2 cellular contexts compared by ENCODE assay signal in the genomic region with DNA sequence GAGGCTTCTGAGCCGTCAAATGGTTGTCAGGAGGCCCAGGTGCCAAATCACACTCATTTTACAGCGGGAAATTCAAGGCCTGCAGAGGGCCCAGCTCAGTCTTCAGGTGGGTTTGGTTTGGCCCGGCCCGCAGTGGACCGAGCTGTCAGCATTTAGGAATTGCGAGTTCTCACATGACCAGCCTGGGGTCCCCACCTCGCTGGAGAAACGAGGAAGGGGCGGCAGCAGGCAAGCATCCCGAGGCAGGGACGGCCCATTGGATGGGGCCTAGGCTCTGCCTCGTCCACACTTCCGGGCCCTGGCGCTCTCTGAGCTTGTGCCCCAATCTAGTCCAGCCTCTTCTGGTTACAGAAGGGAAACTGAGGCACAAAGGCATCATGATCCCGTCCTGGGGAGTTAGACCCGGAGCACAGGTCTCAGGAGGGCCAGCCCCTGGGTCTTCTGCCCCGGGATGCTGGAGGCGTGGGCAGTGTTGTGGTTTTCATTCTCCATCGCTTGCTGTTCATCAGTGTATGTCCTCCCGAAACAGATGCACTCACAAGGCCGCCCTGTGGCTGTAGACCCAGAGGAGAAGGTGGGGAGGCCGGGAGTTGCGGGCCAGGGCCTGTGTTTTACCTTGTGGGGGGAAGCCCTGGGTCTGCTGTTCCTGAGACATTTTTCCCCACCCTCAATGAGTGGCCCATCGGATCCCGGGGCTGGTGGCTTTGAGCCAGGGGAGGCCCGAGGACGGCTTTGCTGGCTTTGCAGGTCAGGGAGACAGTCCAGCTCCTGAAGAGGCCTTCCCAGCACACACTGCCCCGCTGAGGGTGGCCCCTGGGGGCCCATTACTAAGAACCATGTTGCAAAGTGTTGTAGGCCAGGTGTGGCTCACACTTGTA.
TF ChIP-seq lines count a peak whose summit lies in the region.

No MANE protein-coding gene starts in this region.

TF ChIP-seq in SK-N-SH, 30 proteins besides CTCF, POLR2A, EP300 and RAD21 (continued from another document):
- TF ChIP-seq, protein P1, sequence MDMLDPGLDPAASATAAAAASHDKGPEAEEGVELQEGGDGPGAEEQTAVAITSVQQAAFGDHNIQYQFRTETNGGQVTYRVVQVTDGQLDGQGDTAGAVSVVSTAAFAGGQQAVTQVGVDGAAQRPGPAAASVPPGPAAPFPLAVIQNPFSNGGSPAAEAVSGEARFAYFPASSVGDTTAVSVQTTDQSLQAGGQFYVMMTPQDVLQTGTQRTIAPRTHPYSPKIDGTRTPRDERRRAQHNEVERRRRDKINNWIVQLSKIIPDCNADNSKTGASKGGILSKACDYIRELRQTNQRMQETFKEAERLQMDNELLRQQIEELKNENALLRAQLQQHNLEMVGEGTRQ (IDR thresholded peaks at IDR 0.05; ENCODE audit: borderline replicate concordance, low read depth, low read length), result no peak
- TF ChIP-seq RXRA (IDR thresholded peaks at IDR 0.05; ENCODE audit: borderline replicate concordance, low read depth) (no peak), JUND (IDR thresholded peaks at IDR 0.05) (no peak), CHD2 (IDR thresholded peaks at IDR 0.05; ENCODE audit: low read length, partially characterized antibody) (no peak), MXI1 (IDR thresholded peaks at IDR 0.05; ENCODE audit: low read depth, low read length) (no peak), SIN3A (IDR thresholded peaks at IDR 0.05; ENCODE audit: borderline replicate concordance, low read depth, low read length) (no peak), ELF1 (IDR thresholded peaks at IDR 0.05) (no peak), RCOR1 (IDR thresholded peaks at IDR 0.05; ENCODE audit: low read length) (no peak), NFIC (IDR thresholded peaks at IDR 0.05; ENCODE audit: borderline replicate concordance) (no peak)
- TF ChIP-seq, protein P2, sequence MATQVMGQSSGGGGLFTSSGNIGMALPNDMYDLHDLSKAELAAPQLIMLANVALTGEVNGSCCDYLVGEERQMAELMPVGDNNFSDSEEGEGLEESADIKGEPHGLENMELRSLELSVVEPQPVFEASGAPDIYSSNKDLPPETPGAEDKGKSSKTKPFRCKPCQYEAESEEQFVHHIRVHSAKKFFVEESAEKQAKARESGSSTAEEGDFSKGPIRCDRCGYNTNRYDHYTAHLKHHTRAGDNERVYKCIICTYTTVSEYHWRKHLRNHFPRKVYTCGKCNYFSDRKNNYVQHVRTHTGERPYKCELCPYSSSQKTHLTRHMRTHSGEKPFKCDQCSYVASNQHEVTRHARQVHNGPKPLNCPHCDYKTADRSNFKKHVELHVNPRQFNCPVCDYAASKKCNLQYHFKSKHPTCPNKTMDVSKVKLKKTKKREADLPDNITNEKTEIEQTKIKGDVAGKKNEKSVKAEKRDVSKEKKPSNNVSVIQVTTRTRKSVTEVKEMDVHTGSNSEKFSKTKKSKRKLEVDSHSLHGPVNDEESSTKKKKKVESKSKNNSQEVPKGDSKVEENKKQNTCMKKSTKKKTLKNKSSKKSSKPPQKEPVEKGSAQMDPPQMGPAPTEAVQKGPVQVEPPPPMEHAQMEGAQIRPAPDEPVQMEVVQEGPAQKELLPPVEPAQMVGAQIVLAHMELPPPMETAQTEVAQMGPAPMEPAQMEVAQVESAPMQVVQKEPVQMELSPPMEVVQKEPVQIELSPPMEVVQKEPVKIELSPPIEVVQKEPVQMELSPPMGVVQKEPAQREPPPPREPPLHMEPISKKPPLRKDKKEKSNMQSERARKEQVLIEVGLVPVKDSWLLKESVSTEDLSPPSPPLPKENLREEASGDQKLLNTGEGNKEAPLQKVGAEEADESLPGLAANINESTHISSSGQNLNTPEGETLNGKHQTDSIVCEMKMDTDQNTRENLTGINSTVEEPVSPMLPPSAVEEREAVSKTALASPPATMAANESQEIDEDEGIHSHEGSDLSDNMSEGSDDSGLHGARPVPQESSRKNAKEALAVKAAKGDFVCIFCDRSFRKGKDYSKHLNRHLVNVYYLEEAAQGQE (IDR thresholded peaks at IDR 0.05; ENCODE audit: low read depth, low read length), result no peak
- TF ChIP-seq, protein P3, sequence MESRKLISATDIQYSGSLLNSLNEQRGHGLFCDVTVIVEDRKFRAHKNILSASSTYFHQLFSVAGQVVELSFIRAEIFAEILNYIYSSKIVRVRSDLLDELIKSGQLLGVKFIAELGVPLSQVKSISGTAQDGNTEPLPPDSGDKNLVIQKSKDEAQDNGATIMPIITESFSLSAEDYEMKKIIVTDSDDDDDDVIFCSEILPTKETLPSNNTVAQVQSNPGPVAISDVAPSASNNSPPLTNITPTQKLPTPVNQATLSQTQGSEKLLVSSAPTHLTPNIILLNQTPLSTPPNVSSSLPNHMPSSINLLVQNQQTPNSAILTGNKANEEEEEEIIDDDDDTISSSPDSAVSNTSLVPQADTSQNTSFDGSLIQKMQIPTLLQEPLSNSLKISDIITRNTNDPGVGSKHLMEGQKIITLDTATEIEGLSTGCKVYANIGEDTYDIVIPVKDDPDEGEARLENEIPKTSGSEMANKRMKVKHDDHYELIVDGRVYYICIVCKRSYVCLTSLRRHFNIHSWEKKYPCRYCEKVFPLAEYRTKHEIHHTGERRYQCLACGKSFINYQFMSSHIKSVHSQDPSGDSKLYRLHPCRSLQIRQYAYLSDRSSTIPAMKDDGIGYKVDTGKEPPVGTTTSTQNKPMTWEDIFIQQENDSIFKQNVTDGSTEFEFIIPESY (IDR thresholded peaks at IDR 0.05; ENCODE audit: borderline replicate concordance, low read depth), result no peak

TF ChIP-seq in SK-N-SH treated with all-trans-retinoic acid at 6 μM for 48 hours, 23 proteins besides CTCF, POLR2A, EP300 and RAD21 (continued from another document):
- TF ChIP-seq, protein P4, sequence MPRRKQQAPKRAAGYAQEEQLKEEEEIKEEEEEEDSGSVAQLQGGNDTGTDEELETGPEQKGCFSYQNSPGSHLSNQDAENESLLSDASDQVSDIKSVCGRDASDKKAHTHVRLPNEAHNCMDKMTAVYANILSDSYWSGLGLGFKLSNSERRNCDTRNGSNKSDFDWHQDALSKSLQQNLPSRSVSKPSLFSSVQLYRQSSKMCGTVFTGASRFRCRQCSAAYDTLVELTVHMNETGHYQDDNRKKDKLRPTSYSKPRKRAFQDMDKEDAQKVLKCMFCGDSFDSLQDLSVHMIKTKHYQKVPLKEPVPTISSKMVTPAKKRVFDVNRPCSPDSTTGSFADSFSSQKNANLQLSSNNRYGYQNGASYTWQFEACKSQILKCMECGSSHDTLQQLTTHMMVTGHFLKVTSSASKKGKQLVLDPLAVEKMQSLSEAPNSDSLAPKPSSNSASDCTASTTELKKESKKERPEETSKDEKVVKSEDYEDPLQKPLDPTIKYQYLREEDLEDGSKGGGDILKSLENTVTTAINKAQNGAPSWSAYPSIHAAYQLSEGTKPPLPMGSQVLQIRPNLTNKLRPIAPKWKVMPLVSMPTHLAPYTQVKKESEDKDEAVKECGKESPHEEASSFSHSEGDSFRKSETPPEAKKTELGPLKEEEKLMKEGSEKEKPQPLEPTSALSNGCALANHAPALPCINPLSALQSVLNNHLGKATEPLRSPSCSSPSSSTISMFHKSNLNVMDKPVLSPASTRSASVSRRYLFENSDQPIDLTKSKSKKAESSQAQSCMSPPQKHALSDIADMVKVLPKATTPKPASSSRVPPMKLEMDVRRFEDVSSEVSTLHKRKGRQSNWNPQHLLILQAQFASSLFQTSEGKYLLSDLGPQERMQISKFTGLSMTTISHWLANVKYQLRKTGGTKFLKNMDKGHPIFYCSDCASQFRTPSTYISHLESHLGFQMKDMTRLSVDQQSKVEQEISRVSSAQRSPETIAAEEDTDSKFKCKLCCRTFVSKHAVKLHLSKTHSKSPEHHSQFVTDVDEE (CRISPR knock-in tag; IDR thresholded peaks at IDR 0.05), result no peak
- no peak for TF ChIP-seq CSDC2 (CRISPR knock-in tag; IDR thresholded peaks at IDR 0.05)
- no peak for TF ChIP-seq TOX (CRISPR knock-in tag; IDR thresholded peaks at IDR 0.05; ENCODE audit: borderline replicate concordance)
- TF ChIP-seq TCF4 (CRISPR knock-in tag; IDR thresholded peaks at IDR 0.05; ENCODE audit: borderline replicate concordance), result no peak
- TF ChIP-seq ARNTL (CRISPR knock-in tag; IDR thresholded peaks at IDR 0.05; ENCODE audit: borderline replicate concordance, low read depth), result no peak
- no peak for TF ChIP-seq ZNF565 (CRISPR knock-in tag; conservative IDR thresholded peaks at IDR 0.05; ENCODE audit: low read depth)
- no peak for TF ChIP-seq PPARA (CRISPR knock-in tag; IDR thresholded peaks at IDR 0.05; ENCODE audit: borderline replicate concordance)
- no peak for TF ChIP-seq ISL1 (CRISPR knock-in tag; IDR thresholded peaks at IDR 0.05)
- no peak for TF ChIP-seq BACH2 (CRISPR knock-in tag; IDR thresholded peaks at IDR 0.05; ENCODE audit: borderline replicate concordance)
- TF ChIP-seq, protein P5, sequence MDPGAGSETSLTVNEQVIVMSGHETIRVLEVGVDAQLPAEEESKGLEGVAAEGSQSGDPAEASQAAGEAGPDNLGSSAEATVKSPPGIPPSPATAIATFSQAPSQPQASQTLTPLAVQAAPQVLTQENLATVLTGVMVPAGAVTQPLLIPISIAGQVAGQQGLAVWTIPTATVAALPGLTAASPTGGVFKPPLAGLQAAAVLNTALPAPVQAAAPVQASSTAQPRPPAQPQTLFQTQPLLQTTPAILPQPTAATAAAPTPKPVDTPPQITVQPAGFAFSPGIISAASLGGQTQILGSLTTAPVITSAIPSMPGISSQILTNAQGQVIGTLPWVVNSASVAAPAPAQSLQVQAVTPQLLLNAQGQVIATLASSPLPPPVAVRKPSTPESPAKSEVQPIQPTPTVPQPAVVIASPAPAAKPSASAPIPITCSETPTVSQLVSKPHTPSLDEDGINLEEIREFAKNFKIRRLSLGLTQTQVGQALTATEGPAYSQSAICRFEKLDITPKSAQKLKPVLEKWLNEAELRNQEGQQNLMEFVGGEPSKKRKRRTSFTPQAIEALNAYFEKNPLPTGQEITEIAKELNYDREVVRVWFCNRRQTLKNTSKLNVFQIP (CRISPR knock-in tag; IDR thresholded peaks at IDR 0.05; ENCODE audit: borderline replicate concordance, low read depth), result no peak
- no peak for TF ChIP-seq ESRRG (CRISPR knock-in tag; IDR thresholded peaks at IDR 0.05)
- no peak for TF ChIP-seq RARB (CRISPR knock-in tag; IDR thresholded peaks at IDR 0.05)
- TF ChIP-seq, protein P6, sequence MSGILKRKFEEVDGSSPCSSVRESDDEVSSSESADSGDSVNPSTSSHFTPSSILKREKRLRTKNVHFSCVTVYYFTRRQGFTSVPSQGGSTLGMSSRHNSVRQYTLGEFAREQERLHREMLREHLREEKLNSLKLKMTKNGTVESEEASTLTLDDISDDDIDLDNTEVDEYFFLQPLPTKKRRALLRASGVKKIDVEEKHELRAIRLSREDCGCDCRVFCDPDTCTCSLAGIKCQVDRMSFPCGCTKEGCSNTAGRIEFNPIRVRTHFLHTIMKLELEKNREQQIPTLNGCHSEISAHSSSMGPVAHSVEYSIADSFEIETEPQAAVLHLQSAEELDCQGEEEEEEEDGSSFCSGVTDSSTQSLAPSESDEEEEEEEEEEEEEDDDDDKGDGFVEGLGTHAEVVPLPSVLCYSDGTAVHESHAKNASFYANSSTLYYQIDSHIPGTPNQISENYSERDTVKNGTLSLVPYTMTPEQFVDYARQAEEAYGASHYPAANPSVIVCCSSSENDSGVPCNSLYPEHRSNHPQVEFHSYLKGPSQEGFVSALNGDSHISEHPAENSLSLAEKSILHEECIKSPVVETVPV (CRISPR knock-in tag; IDR thresholded peaks at IDR 0.05), result no peak
- no peak for TF ChIP-seq SNAI2 (CRISPR knock-in tag; IDR thresholded peaks at IDR 0.05)
- no peak for TF ChIP-seq OSR1 (CRISPR knock-in tag; IDR thresholded peaks at IDR 0.05)
- no peak for TF ChIP-seq ZFP30 (CRISPR knock-in tag; IDR thresholded peaks at IDR 0.05)
